38 cellular contexts compared by ENCODE assay signal in the genomic region with DNA sequence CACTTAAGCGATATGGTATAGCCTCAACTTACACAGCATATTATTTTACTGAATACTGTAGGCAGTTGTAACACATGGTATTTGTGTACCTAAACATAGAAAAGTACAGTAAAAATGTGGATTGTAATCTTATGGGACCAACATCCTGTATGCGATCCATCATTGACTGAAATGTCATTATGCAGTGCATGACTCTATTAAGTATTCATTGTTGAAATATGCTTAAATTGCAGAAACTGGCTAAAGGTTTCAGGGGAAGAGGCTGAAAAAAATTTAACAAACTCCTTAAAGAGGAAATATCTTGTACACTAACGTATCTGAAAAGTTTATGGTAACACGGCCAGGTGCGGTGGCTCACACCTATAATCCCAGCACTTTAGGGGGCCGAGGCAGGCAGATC.
"Had no signal": no experiment of that assay in that cellular context is flagged by ENCODE, and none has a peak within 500 bp of the region (broad histone marks: within the 10 kb centered on the region; RNA-seq: fewer than 3 reads in every experiment).

No MANE protein-coding gene starts in this region.

- H3K36me3 ChIP-seq: adrenal gland, cardiac muscle cell, WERI-Rb-1 had no signal

- H3K4me1 Mint-ChIP-seq: activated CD4-positive, alpha-beta memory T cell treated with anti-CD3 and anti-CD28 coated beads, Interleukin-2, amount 10 ng/mL, durations not matched to agents 7 days and 5 days; activated CD4-positive, alpha-beta T cell treated with anti-CD3 and anti-CD28 coated beads for 36 hours; activated CD4-positive, alpha-beta T cell treated with anti-CD3 and anti-CD28 coated beads, Interleukin-2, amount 10 ng/mL, durations not matched to agents 7 days and 5 days; activated CD8-positive, alpha-beta memory T cell treated with anti-CD3 and anti-CD28 coated beads, Interleukin-2, amount 10 ng/mL, durations not matched to agents 7 days and 5 days; activated naive CD8-positive, alpha-beta T cell treated with anti-CD3 and anti-CD28 coated beads for 36 hours; central memory CD8-positive, alpha-beta T cell had no signal

- DNase-seq: activated CD4-positive, alpha-beta memory T cell treated with anti-CD3 and anti-CD28 coated beads, Interleukin-2, amount 10 ng/mL, durations not matched to agents 7 days and 5 days; activated CD4-positive, alpha-beta T cell treated with anti-CD3 and anti-CD28 coated beads for 1 hour; activated CD4-positive, alpha-beta T cell treated with anti-CD3 and anti-CD28 coated beads for 36 hours; activated CD4-positive, alpha-beta T cell treated with anti-CD3 and anti-CD28 coated beads for 48 hours; activated CD4-positive, alpha-beta T cell treated with anti-CD3 and anti-CD28 coated beads, Interleukin-2, amount 10 ng/mL, durations not matched to agents 7 days and 5 days; activated CD4-positive, alpha-beta T cell treated with anti-CD3 and anti-CD28 coated beads, Interleukin-2, amount 50 U/mL, for 48 hours; activated CD4-positive, CD25-positive, alpha-beta regulatory T cell; activated CD8-positive, alpha-beta memory T cell treated with anti-CD3 and anti-CD28 coated beads for 24 hours; activated CD8-positive, alpha-beta memory T cell treated with anti-CD3 and anti-CD28 coated beads, Interleukin-2, amount 10 ng/mL, durations not matched to agents 7 days and 5 days; activated CD8-positive, alpha-beta memory T cell treated with anti-CD3 and anti-CD28 coated beads, Interleukin-2, amount 50 U/mL, for 48 hours; activated CD8-positive, alpha-beta T cell treated with anti-CD3 and anti-CD28 coated beads, Interleukin-2, amount 10 ng/mL, durations not matched to agents 7 days and 5 days; activated effector memory CD4-positive, alpha-beta T cell treated with anti-CD3 and anti-CD28 coated beads, Interleukin-2, amount 50 U/mL, for 16 hours; activated gamma-delta T cell treated with Interleukin-2 at 50 U/mL for 16 hours; activated naive CD4-positive, alpha-beta T cell; activated naive CD4-positive, alpha-beta T cell treated with anti-CD3 and anti-CD28 coated beads for 36 hours; activated naive CD4-positive, alpha-beta T cell treated with anti-CD3 and anti-CD28 coated beads, Interleukin-2, amount 50 U/mL, for 16 hours; activated naive CD8-positive, alpha-beta T cell treated with anti-CD3 and anti-CD28 coated beads for 36 hours; activated T-cell treated with anti-CD3 and anti-CD28 coated beads, Interleukin-2, amount 50 U/mL, for 24 hours; activated T-cell treated with anti-CD3 and anti-CD28 coated beads, Interleukin-2, amount 50 U/mL, for 48 hours; adrenal gland; amniotic stem cell; aorta; caudate nucleus; cerebellar nuclear complex; T-helper 1 cell; T-helper 2 cell; T-helper 9 cell; WERI-Rb-1 had no signal

- H3K27ac Mint-ChIP-seq: activated CD4-positive, alpha-beta memory T cell treated with anti-CD3 and anti-CD28 coated beads, Interleukin-2, amount 10 ng/mL, durations not matched to agents 7 days and 5 days; activated CD4-positive, alpha-beta T cell treated with anti-CD3 and anti-CD28 coated beads for 36 hours; activated CD4-positive, alpha-beta T cell treated with anti-CD3 and anti-CD28 coated beads, Interleukin-2, amount 10 ng/mL, durations not matched to agents 7 days and 5 days; activated CD8-positive, alpha-beta memory T cell treated with anti-CD3 and anti-CD28 coated beads, Interleukin-2, amount 10 ng/mL, durations not matched to agents 7 days and 5 days; activated CD8-positive, alpha-beta T cell treated with anti-CD3 and anti-CD28 coated beads, Interleukin-2, amount 10 ng/mL, durations not matched to agents 7 days and 5 days; activated naive CD4-positive, alpha-beta T cell treated with anti-CD3 and anti-CD28 coated beads for 36 hours; activated naive CD8-positive, alpha-beta T cell treated with anti-CD3 and anti-CD28 coated beads for 36 hours; activated T-cell treated with anti-CD3 and anti-CD28 coated beads, Interleukin-2, amount 50 U/mL, for 24 hours; brain; T-helper 1 cell treated with Interleukin-12 subunit alpha and Interleukin-12 subunit beta and Interleukin-4 antibody, amounts not matched to agents 30 μg/mL and 1 μg/mL, for 36 hours; T-helper 2 cell treated with Interferon-gamma antibody and Interleukin-4, amounts not matched to agents 5 μg/mL and 100 μg/mL, for 36 hours; WTC11 had no signal

- H3K4me3 ChIP-seq: adrenal gland, cardiac muscle cell had no signal

- FAIRE-seq: bronchial epithelial cell, TTC549 had no signal

- H3K27me3 ChIP-seq: cardiac muscle cell had no signal

- H3K9me3 Mint-ChIP-seq: activated CD4-positive, alpha-beta memory T cell treated with anti-CD3 and anti-CD28 coated beads, Interleukin-2, amount 10 ng/mL, durations not matched to agents 7 days and 5 days; activated CD4-positive, alpha-beta T cell treated with anti-CD3 and anti-CD28 coated beads, Interleukin-2, amount 10 ng/mL, durations not matched to agents 7 days and 5 days; activated naive CD4-positive, alpha-beta T cell treated with anti-CD3 and anti-CD28 coated beads for 36 hours; activated naive CD4-positive, alpha-beta T cell treated with anti-CD3 and anti-CD28 coated beads, Interleukin-2, amount 50 U/mL, for 72 hours; activated naive CD8-positive, alpha-beta T cell treated with anti-CD3 and anti-CD28 coated beads for 36 hours; activated T-cell treated with anti-CD3 and anti-CD28 coated beads, Interleukin-2, amount 50 U/mL, for 24 hours; central memory CD8-positive, alpha-beta T cell; T-helper 1 cell treated with Interleukin-12 subunit alpha and Interleukin-12 subunit beta and Interleukin-4 antibody, amounts not matched to agents 30 μg/mL and 1 μg/mL, for 36 hours; T-helper 2 cell treated with Interferon-gamma antibody and Interleukin-4, amounts not matched to agents 5 μg/mL and 100 μg/mL, for 36 hours; WTC11 had no signal

- H3K36me3 Mint-ChIP-seq: activated CD8-positive, alpha-beta memory T cell treated with anti-CD3 and anti-CD28 coated beads, Interleukin-2, amount 10 ng/mL, durations not matched to agents 7 days and 5 days; activated naive CD4-positive, alpha-beta T cell treated with anti-CD3 and anti-CD28 coated beads, Interleukin-2, amount 50 U/mL, for 72 hours; activated naive CD8-positive, alpha-beta T cell treated with anti-CD3 and anti-CD28 coated beads for 36 hours; brain; WTC11 had no signal

- H3K4me3 Mint-ChIP-seq: activated CD4-positive, alpha-beta memory T cell treated with anti-CD3 and anti-CD28 coated beads, Interleukin-2, amount 10 ng/mL, durations not matched to agents 7 days and 5 days; activated CD4-positive, alpha-beta T cell treated with anti-CD3 and anti-CD28 coated beads for 36 hours; activated CD4-positive, alpha-beta T cell treated with anti-CD3 and anti-CD28 coated beads, Interleukin-2, amount 10 ng/mL, durations not matched to agents 7 days and 5 days; activated CD8-positive, alpha-beta memory T cell treated with anti-CD3 and anti-CD28 coated beads, Interleukin-2, amount 10 ng/mL, durations not matched to agents 7 days and 5 days; activated CD8-positive, alpha-beta T cell treated with anti-CD3 and anti-CD28 coated beads, Interleukin-2, amount 10 ng/mL, durations not matched to agents 7 days and 5 days; activated naive CD4-positive, alpha-beta T cell treated with anti-CD3 and anti-CD28 coated beads for 36 hours; activated naive CD8-positive, alpha-beta T cell treated with anti-CD3 and anti-CD28 coated beads for 36 hours; activated T-cell treated with anti-CD3 and anti-CD28 coated beads, Interleukin-2, amount 50 U/mL, for 24 hours; brain; central memory CD8-positive, alpha-beta T cell; T-helper 1 cell treated with Interleukin-12 subunit alpha and Interleukin-12 subunit beta and Interleukin-4 antibody, amounts not matched to agents 30 μg/mL and 1 μg/mL, for 36 hours; T-helper 2 cell treated with Interferon-gamma antibody and Interleukin-4, amounts not matched to agents 5 μg/mL and 100 μg/mL, for 36 hours; WTC11 had no signal

- H3K27ac ChIP-seq: adrenal gland, cardiac muscle cell, WERI-Rb-1 had no signal

- ATAC-seq: activated CD4-positive, alpha-beta T cell treated with anti-CD3 and anti-CD28 coated beads for 36 hours; activated CD4-positive, CD25-positive, alpha-beta regulatory T cell treated with anti-CD3 and anti-CD28 coated beads, Interleukin-2, amount 50 U/mL, for 24 hours; activated CD8-positive, alpha-beta memory T cell treated with anti-CD3 and anti-CD28 coated beads, Interleukin-2, amount 10 ng/mL, durations not matched to agents 7 days and 5 days; activated CD8-positive, alpha-beta T cell treated with anti-CD3 and anti-CD28 coated beads, Interleukin-2, amount 10 ng/mL, durations not matched to agents 7 days and 5 days; activated naive CD4-positive, alpha-beta T cell treated with anti-CD3 and anti-CD28 coated beads, Interleukin-2, amount 50 U/mL, for 72 hours; WTC11 had no signal

- H3K9me3 ChIP-seq: adrenal gland had no signal
